In the genomic region with DNA sequence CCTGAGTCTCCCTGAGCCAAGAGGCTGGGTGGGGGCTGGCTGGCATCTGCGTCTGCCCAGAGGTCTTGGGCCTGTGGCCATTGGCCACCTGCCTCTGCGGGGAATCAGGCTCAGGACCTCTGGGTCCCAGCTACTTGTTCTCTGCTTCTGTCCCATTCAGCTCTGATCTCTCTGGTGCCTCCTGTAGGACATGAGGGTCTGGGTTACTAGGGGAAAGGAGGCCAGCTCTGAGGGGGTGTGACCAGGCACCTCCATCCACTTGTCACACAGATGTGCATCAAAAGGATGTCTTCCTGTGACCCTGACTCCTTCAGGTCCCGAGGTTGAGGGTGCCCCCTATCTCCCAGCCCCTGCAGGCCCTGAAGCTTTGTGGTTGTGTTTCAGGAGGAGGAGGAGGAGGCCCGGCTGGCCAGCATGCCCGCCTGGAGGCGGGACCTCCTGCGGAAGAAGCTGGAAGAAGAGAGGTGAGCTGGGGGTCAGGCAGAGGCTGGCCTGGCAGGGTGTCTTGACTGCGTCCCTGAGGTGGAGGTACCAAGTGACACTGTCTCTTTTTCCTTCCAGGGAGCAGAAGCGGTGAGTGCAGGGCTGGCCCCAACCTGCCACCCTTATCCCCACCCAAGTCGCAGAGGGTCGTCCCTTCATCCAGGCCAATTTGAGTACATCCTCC, we compare ENCODE assay signal across 17 cellular contexts.
"Had no signal": no experiment of that assay in that cellular context is flagged by ENCODE, and none has a peak within 500 bp of the region (broad histone marks: within the 10 kb centered on the region; RNA-seq: fewer than 3 reads in every experiment).

No MANE protein-coding gene starts in this region.

- H3K4me3 Mint-ChIP-seq: activated naive CD8-positive, alpha-beta T cell treated with anti-CD3 and anti-CD28 coated beads, Interleukin-2, amount 50 U/mL, for 24 hours; activated T-cell treated with anti-CD3 and anti-CD28 coated beads, Interleukin-2, amount 50 U/mL, for 24 hours; memory B cell; neural crest cell; stimulated activated naive CD8-positive, alpha-beta T cell treated with anti-CD3 and anti-CD28 coated beads, Interleukin-15, Interleukin-2, amounts not matched to agents 100 ng/mL and 50 ng/mL, for 24 hours had no signal

- H3K27ac ChIP-seq: coronary artery, epithelial cell of prostate, gastroesophageal sphincter, left lung, parathyroid adenoma, testis had no signal

- H2AFZ ChIP-seq: parathyroid adenoma had no signal

- H3K4me1 ChIP-seq: parathyroid adenoma, testis had no signal

- H3K9me3 ChIP-seq: gastroesophageal sphincter, left lung, testis had no signal

- H3K4me3 ChIP-seq: coronary artery, gastroesophageal sphincter, left lung, testis had no signal

- H3K27me3 ChIP-seq: testis had no signal

- H3K9ac ChIP-seq: parathyroid adenoma had no signal

- ATAC-seq: activated CD4-positive, CD25-positive, alpha-beta regulatory T cell treated with anti-CD3 and anti-CD28 coated beads, Interleukin-2, amount 50 U/mL, for 24 hours; activated naive CD8-positive, alpha-beta T cell treated with anti-CD3 and anti-CD28 coated beads, Interleukin-2, amount 50 U/mL, for 24 hours; gastroesophageal sphincter; left lung had no signal

- H3K27ac Mint-ChIP-seq: activated naive CD8-positive, alpha-beta T cell treated with anti-CD3 and anti-CD28 coated beads, Interleukin-2, amount 50 U/mL, for 24 hours; activated T-cell treated with anti-CD3 and anti-CD28 coated beads, Interleukin-2, amount 50 U/mL, for 24 hours; memory B cell; stimulated activated naive CD8-positive, alpha-beta T cell treated with anti-CD3 and anti-CD28 coated beads, Interleukin-15, Interleukin-2, amounts not matched to agents 100 ng/mL and 50 ng/mL, for 24 hours had no signal

- DNase-seq: activated effector memory CD4-positive, alpha-beta T cell treated with anti-CD3 and anti-CD28 coated beads, Interleukin-2, amount 50 U/mL, for 16 hours; activated naive CD8-positive, alpha-beta T cell treated with anti-CD3 and anti-CD28 coated beads, Interleukin-2, amount 50 U/mL, for 24 hours; activated T-cell treated with anti-CD3 and anti-CD28 coated beads, Interleukin-2, amount 50 U/mL, for 24 hours; caudate nucleus; effector CD4-positive, alpha-beta T cell; stimulated activated CD4-positive, alpha-beta T cell treated with anti-CD3 and anti-CD28 coated beads, Interleukin-4, amount 100 ng/mL, for 1 hour; stimulated activated CD8-positive, alpha-beta memory T cell treated with anti-CD3 and anti-CD28 coated beads, Interleukin-4, amount 100 ng/mL, for 48 hours; testis had no signal

- H3K36me3 Mint-ChIP-seq: memory B cell had no signal

- H3K9me3 Mint-ChIP-seq: activated naive CD8-positive, alpha-beta T cell treated with anti-CD3 and anti-CD28 coated beads, Interleukin-2, amount 50 U/mL, for 24 hours; activated T-cell treated with anti-CD3 and anti-CD28 coated beads, Interleukin-2, amount 50 U/mL, for 24 hours; memory B cell; neural crest cell; stimulated activated naive CD8-positive, alpha-beta T cell treated with anti-CD3 and anti-CD28 coated beads, Interleukin-15, Interleukin-2, amounts not matched to agents 100 ng/mL and 50 ng/mL, for 24 hours had no signal
